Comparison of ENCODE assay signal across 22 cellular contexts in genomic region chr15:92365816-92366215, GRCh38. TPM values are rescaled to one million over a fixed set of nuclear protein-coding genes. Genes with fewer than 3 reads are reported as not detected.
"Had no signal": no experiment of that assay in that cellular context is flagged by ENCODE, and none has a peak within 500 bp of the region (broad histone marks: within the 10 kb centered on the region; RNA-seq: fewer than 3 reads in every experiment).

No MANE protein-coding gene starts in this region.

- H3K27ac Mint-ChIP-seq: memory B cell, naive B cell, nephron progenitor cell had no signal

- H3K27ac ChIP-seq: epithelial cell of prostate, esophagus muscularis mucosa, gastroesophageal sphincter, left ventricle myocardium inferior, lower lobe of right lung, neutrophil, sigmoid colon, suprapubic skin, thyroid gland had no signal

- H3K4me1 ChIP-seq: esophagus muscularis mucosa, gastroesophageal sphincter, left ventricle myocardium inferior, lower lobe of right lung, sigmoid colon, thyroid gland had no signal

- H3K36me3 Mint-ChIP-seq: memory B cell, naive B cell, type B pancreatic cell had no signal

- H3K9me3 Mint-ChIP-seq: memory B cell, nephron progenitor cell had no signal

- H3K4me3 Mint-ChIP-seq: memory B cell, naive B cell, nephron progenitor cell had no signal

- ATAC-seq: gastroesophageal sphincter; stimulated activated naive CD8-positive, alpha-beta T cell treated with anti-CD3 and anti-CD28 coated beads, Interleukin-15, Interleukin-2, amounts not matched to agents 100 U/mL and 50 U/mL, for 24 hours had no signal

- H3K27me3 ChIP-seq: sigmoid colon, thyroid gland had no signal

- H3K4me3 ChIP-seq: esophagus muscularis mucosa, gastroesophageal sphincter, left ventricle myocardium inferior, lower lobe of right lung, sigmoid colon, skin epidermis, suprapubic skin, thyroid gland had no signal

- H3K9me3 ChIP-seq: esophagus muscularis mucosa, gastroesophageal sphincter, lower lobe of right lung, neutrophil, sigmoid colon, suprapubic skin, thyroid gland had no signal

- DNase-seq: effector memory CD4-positive, alpha-beta T cell; glutamatergic neuron; kidney; left cardiac atrium; left ventricle myocardium inferior; lower lobe of right lung; naive B cell; nephron progenitor cell; posterior cingulate gyrus; sigmoid colon; stimulated activated CD4-positive, alpha-beta T cell treated with anti-CD3 and anti-CD28 coated beads, Interleukin-2, amount 100 ng/mL, for 48 hours; stimulated activated naive CD8-positive, alpha-beta T cell treated with anti-CD3 and anti-CD28 coated beads, Interleukin-15, Interleukin-2, amounts not matched to agents 100 U/mL and 50 U/mL, for 24 hours; thyroid gland had no signal

- H3K36me3 ChIP-seq: esophagus muscularis mucosa, gastroesophageal sphincter, left ventricle myocardium inferior, lower lobe of right lung, neutrophil, sigmoid colon, suprapubic skin, thyroid gland had no signal

- H3K4me1 Mint-ChIP-seq: memory B cell, naive B cell had no signal

RNA-seq across cellular contexts. Expression of gene ST8SIA2, which starts 27.9 kb away (rescaled TPM):
- total RNA-seq: gastroesophageal sphincter, lower lobe of right lung, pulmonary artery endothelial cell, suprapubic skin had no signal
